Comparison of ENCODE assay signal across 15 cellular contexts in the genomic region with DNA sequence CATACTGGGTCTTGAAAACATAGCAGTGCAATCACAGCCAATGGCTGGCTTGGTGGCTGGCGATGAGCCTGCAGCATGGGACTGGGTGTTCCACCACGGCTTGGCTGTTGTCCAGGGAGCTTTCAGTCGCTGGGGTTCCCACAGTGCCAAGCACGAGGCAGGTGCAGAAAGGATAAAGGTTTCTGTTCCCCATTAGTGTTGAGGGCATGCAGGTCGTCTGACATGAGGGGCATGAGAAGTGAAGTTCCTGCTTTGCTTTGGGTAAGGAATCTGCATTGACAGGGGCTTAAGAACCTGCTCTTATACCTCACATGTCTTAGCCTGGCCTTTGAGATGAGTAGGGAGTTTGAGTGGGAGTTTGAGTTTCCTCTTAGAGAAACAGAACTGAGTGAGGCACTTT. TPM values are rescaled to one million over a fixed set of nuclear protein-coding genes. Genes with fewer than 3 reads are reported as not detected.
DNase-seq lines count a peak whose midpoint lies in the region; ATAC-seq and TF ChIP-seq lines count a peak whose summit lies in the region.
"Had no signal": no experiment of that assay in that cellular context is flagged by ENCODE, and none has a peak within 500 bp of the region (broad histone marks: within the 10 kb centered on the region; RNA-seq: fewer than 3 reads in every experiment).

No MANE protein-coding gene starts in this region.

- H3K27ac ChIP-seq in MM.1S (ENCODE audit: low read length): no peak overlapping the region
- H3K27ac ChIP-seq: 22Rv1, parathyroid adenoma had no signal

- no peak overlapping the region for H3K4me3 ChIP-seq in MM.1S (ENCODE audit: low read length)

- no peak overlapping the region for H3K4me2 ChIP-seq in MM.1S (ENCODE audit: low read depth, low read length)

- DNase-seq in DMS79 treated with DMSO at 0.1 percent for 48 hours (lab: John Stamatoyannopoulos, UW): peak; percentile 25
- DNase-seq in DMS79 (lab: John Stamatoyannopoulos, UW): no peak
- DNase-seq in MM.1S: peak; percentile 20
- DNase-seq in myocyte (ENCODE audit: low read depth): peak; percentile 9
- DNase-seq in HEK293T (ENCODE audit: extremely low spot score): no peak
- no peak for DNase-seq in effector CD8-positive, alpha-beta T cell (lab: John Stamatoyannopoulos, UW)
- no peak for DNase-seq in HT-29 (ENCODE audit: low spot score)
- DNase-seq: activated CD4-positive, alpha-beta T cell treated with anti-CD3 and anti-CD28 coated beads, Interleukin-2, amount 50 U/mL, for 48 hours; NCI-H1694 had no signal

- no peak overlapping the region for H3K9ac ChIP-seq in MM.1S (ENCODE audit: low read length)
- H3K9ac ChIP-seq: parathyroid adenoma had no signal

- peak; percentile 52 for ATAC-seq in HG02571 (IDR thresholded peaks at IDR 0.05; ENCODE audit: unreplicated experiment)
- ATAC-seq: esophagus mucosa had no signal

- H2AFZ ChIP-seq in MM.1S (ENCODE audit: low read length): no peak overlapping the region
- H2AFZ ChIP-seq: parathyroid adenoma had no signal

- H3F3A ChIP-seq in MM.1S (ENCODE audit: insufficient read depth, low read length): no peaks in the 10 kb centered on the region

- no peaks in the 10 kb centered on the region for H3K79me2 ChIP-seq in MM.1S (ENCODE audit: low read length)
- H3K79me2 ChIP-seq: parathyroid adenoma had no signal

- no peak for TF ChIP-seq CTCF in MM.1S (IDR thresholded peaks at IDR 0.05; ENCODE audit: low read length)

- H3K27me3 ChIP-seq in MM.1S (replicated peaks; ENCODE audit: insufficient read depth, low read length): no peaks in the 10 kb centered on the region

- no peaks in the 10 kb centered on the region for H3K9me3 ChIP-seq in MM.1S (replicated peaks; ENCODE audit: insufficient read depth, low read length)

- CTCF ChIA-PET in HEK293T (lab: Yijun Ruan, JAX): no interaction called here

- H3K36me3 ChIP-seq in MM.1S (replicated peaks; ENCODE audit: insufficient read depth, low read length): no peaks in the 10 kb centered on the region

- no peaks in the 10 kb centered on the region for H4K20me1 ChIP-seq in MM.1S (ENCODE audit: insufficient read depth, low read length)

- peaks cover 9% of the 10 kb centered on the region; the same call in 1 of the 2 replicates for H3K4me1 ChIP-seq in MM.1S (ENCODE audit: low read length)
- H3K4me1 ChIP-seq: parathyroid adenoma had no signal

- H3K9me2 ChIP-seq in MM.1S (replicated peaks; ENCODE audit: insufficient read depth, low read length): no peaks in the 10 kb centered on the region

- POLR2A ChIA-PET in HEK293T (lab: Yijun Ruan, JAX): no interaction called here

TF ChIP-seq in HEK293T, 16 proteins besides CTCF, POLR2A, EP300 and RAD21:
- no peak for TF ChIP-seq L3MBTL2 (conservative IDR thresholded peaks at IDR 0.05)
- TF ChIP-seq FOXA1 (IDR thresholded peaks at IDR 0.05): no peak
- TF ChIP-seq ZNF384 (IDR thresholded peaks at IDR 0.05): no peak
- no peak for TF ChIP-seq NFRKB (IDR thresholded peaks at IDR 0.05)
- no peak for TF ChIP-seq FOXK2 (IDR thresholded peaks at IDR 0.05)
- TF ChIP-seq FOXM1 (IDR thresholded peaks at IDR 0.05; ENCODE audit: borderline replicate concordance): no peak
- no peak for TF ChIP-seq LEF1 (IDR thresholded peaks at IDR 0.05; ENCODE audit: borderline replicate concordance)
- no peak for TF ChIP-seq ARNT (IDR thresholded peaks at IDR 0.05)
- no peak for TF ChIP-seq SP1 (IDR thresholded peaks at IDR 0.05)
- TF ChIP-seq CTBP1 (IDR thresholded peaks at IDR 0.05; ENCODE audit: borderline replicate concordance): no peak
- TF ChIP-seq ELF4 (IDR thresholded peaks at IDR 0.05): no peak
- no peak for TF ChIP-seq HDGF (IDR thresholded peaks at IDR 0.05; ENCODE audit: borderline replicate concordance)
- no peak for TF ChIP-seq BHLHE40 (IDR thresholded peaks at IDR 0.05; ENCODE audit: borderline replicate concordance)
- TF ChIP-seq PKNOX1 (IDR thresholded peaks at IDR 0.05): no peak
- TF ChIP-seq TARDBP (IDR thresholded peaks at IDR 0.05): no peak
- no peak for TF ChIP-seq SUZ12 (IDR thresholded peaks at IDR 0.05)

RNA-seq across cellular contexts. Expression of gene CFTR, which starts 9.0 kb away (rescaled TPM):
- not detected in 2 replicates for total RNA-seq in myocyte
- polyA plus RNA-seq in myocyte (2012): 0.15 TPM
- 34.2 and 39.9 TPM in 2 replicates for total RNA-seq in HT-29 (2014; rRNA removed; shearing (Covaris generic))
- total RNA-seq: T-helper 2 cell treated with Interferon-gamma antibody and Interleukin-4, amounts not matched to agents 100 ng/mL and 5 ng/mL, for 36 hours had no signal

RNA-seq across cellular contexts. Expression of gene ASZ1, which starts 43.5 kb away (rescaled TPM):
- not detected in 2 replicates for total RNA-seq in myocyte
- polyA plus RNA-seq in myocyte (2012): not detected
- total RNA-seq in HT-29 (2014; rRNA removed; shearing (Covaris generic)): not detected in 2 replicates
- total RNA-seq: esophagus mucosa; mesothelial cell of epicardium; T-helper 2 cell treated with Interferon-gamma antibody and Interleukin-4, amounts not matched to agents 100 ng/mL and 5 ng/mL, for 36 hours had no signal

Comparison
In these comparisons a context has a peak if more than half of its experiments do, and no peak if none do; other contexts are left out.
1. DNase-seq: peak in DMS79 treated with DMSO at 0.1 percent for 48 hours (single experiment), MM.1S (single experiment) and myocyte (single experiment); none in DMS79 (single experiment), HEK293T (single experiment), effector CD8-positive, alpha-beta T cell (single experiment) and HT-29 (single experiment).
2. RNA of gene CFTR, which starts 9.0 kb away (total RNA-seq): 34.2 to 39.9 TPM in HT-29; not detected in myocyte; every median in the first group is over 10 times any median in the second.